ENCODE assay signal across 8 cellular contexts in genomic region chr3:98901465-98902174, GRCh38. TPM values are rescaled to one million over a fixed set of nuclear protein-coding genes. Genes with fewer than 3 reads are reported as not detected.
A peak's percentile ranks its signal among the peaks of the same experiment; 100 is the strongest.
DNase-seq lines count a peak whose midpoint lies in the region; ATAC-seq and TF ChIP-seq lines count a peak whose summit lies in the region.

A gene with protein sequence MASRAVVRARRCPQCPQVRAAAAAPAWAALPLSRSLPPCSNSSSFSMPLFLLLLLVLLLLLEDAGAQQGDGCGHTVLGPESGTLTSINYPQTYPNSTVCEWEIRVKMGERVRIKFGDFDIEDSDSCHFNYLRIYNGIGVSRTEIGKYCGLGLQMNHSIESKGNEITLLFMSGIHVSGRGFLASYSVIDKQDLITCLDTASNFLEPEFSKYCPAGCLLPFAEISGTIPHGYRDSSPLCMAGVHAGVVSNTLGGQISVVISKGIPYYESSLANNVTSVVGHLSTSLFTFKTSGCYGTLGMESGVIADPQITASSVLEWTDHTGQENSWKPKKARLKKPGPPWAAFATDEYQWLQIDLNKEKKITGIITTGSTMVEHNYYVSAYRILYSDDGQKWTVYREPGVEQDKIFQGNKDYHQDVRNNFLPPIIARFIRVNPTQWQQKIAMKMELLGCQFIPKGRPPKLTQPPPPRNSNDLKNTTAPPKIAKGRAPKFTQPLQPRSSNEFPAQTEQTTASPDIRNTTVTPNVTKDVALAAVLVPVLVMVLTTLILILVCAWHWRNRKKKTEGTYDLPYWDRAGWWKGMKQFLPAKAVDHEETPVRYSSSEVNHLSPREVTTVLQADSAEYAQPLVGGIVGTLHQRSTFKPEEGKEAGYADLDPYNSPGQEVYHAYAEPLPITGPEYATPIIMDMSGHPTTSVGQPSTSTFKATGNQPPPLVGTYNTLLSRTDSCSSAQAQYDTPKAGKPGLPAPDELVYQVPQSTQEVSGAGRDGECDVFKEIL (minus strand): TSS chr3:98901695. CDS start chr3:98901326, 369 bp downstream.

- ATAC-seq in GM19023 (IDR thresholded peaks at IDR 0.05; ENCODE audit: unreplicated experiment) (peak; percentile 99), HG03196 (IDR thresholded peaks at IDR 0.05; ENCODE audit: unreplicated experiment) (peak; percentile 99)

- peak within 1 kb of the TSS; percentile 94 for H3K4me3 Mint-ChIP-seq in chondrocyte (ENCODE audit: unreplicated experiment)

- no peak for TF ChIP-seq CTCF in chondrocyte (IDR thresholded peaks at IDR 0.05)

- H3K27me3 Mint-ChIP-seq in chondrocyte (ENCODE audit: low read depth): no peaks in the 10 kb centered on the region

- DNase-seq in AG08396 (ENCODE audit: low spot score) (peak; percentile 98), NCI-H226 (peak; percentile 99), chondrocyte (ENCODE audit: low spot score) (peak; percentile 99), islet precursor cell (peak; percentile 100)
- DNase-seq in activated CD4-positive, alpha-beta T cell treated with anti-CD3 and anti-CD28 coated beads for 24 hours (ENCODE audit: low read depth in 2 of 2): peak; percentile 84 to 88
- DNase-seq in stimulated activated CD4-positive, alpha-beta T cell treated with anti-CD3 and anti-CD28 coated beads, Interleukin-12 subunit alpha, Interleukin-12 subunit beta, amount 100 ng/mL, for 4 hours: peak; percentile 91

- H3K4me1 Mint-ChIP-seq in chondrocyte (ENCODE audit: low read depth): peaks cover 45% of the 10 kb centered on the region

- H3K9me3 Mint-ChIP-seq in chondrocyte (ENCODE audit: low read depth): no peaks in the 10 kb centered on the region

- no peaks in the 10 kb centered on the region for H3K36me3 Mint-ChIP-seq in chondrocyte (ENCODE audit: low read depth)

- peak within 1 kb of the TSS; percentile 97 for H3K27ac Mint-ChIP-seq in chondrocyte (ENCODE audit: unreplicated experiment)

RNA-seq across cellular contexts. Expression of the gene that starts here (rescaled TPM):
- 51.8 to 64.1 TPM (median 63.2 TPM) in 3 replicates for total RNA-seq in chondrocyte

Comparison
In these comparisons a context has a peak if more than half of its experiments do, and no peak if none do; other contexts are left out.
1. Peak in every context shown above with its lines: DNase-seq and ATAC-seq.